ENCODE assay signal across 1 cellular context in the genomic region with DNA sequence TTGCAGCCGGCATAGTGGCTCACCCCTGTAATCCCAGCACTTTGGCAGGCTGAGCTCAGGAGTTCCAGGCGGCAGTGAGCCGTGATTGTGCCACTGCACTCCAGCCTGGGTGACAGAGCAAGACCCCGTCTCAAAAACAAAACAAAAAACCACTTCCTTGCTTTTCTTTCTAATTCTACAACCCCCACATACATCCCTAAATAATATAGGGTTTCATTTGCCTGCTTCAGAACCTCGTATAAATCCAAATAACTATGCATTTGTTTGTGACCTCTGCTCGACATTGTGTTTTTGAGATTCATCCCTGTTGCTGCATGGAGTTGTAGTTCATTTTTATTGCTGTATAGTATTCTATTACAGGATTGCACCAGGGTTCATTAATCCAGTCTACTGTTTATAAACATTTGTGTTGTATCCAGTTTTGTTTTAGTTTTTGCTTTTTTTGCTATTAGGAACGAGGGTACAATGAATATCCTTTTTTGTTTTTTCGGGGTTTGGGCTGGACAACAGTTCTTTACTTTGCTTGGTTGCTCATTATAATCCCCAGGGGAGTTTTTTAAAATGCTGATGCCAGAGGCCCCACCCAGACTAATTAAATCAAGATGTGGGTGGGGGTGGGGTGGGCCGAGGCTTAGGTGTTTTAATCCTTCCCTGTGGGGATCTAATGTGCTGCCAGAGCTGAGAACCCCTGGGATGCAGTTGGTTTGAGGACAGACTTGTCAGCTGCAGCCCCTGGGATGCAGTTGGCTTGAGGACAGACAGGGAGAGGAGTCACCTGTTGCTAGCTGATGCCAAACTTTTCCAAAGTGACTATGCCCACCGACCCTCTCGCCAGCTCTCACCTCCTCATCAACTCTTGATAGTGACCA.
TF ChIP-seq lines count a peak whose summit lies in the region.

No MANE protein-coding gene starts in this region.

TF ChIP-seq in H1, 55 proteins besides CTCF, POLR2A, EP300 and RAD21:
- TF ChIP-seq RFX5 (IDR thresholded peaks at IDR 0.05; ENCODE audit: borderline replicate concordance, low read depth, low read length) (peak; percentile 74), SIX5 (IDR thresholded peaks at IDR 0.05; ENCODE audit: low read depth, low read length) (no peak)
